Comparison of ENCODE assay signal across 31 cellular contexts in genomic region chr1:111836111-111836510, GRCh38.
A peak's percentile ranks its signal among the peaks of the same experiment; 100 is the strongest.
DNase-seq lines count a peak whose midpoint lies in the region; ATAC-seq and TF ChIP-seq lines count a peak whose summit lies in the region.
"Had no signal": no experiment of that assay in that cellular context is flagged by ENCODE, and none has a peak within 500 bp of the region (broad histone marks: within the 10 kb centered on the region; RNA-seq: fewer than 3 reads in every experiment).

No MANE protein-coding gene starts in this region.

- WGBS in right cardiac atrium, result 94% methylated on average over 7 of the region's 7 CpGs
- WGBS in spleen, 5 donors, result 93 to 97% (median 96%) methylated on average over 7 of the region's 7 CpGs

- H3K4me1 ChIP-seq in right cardiac atrium (ENCODE audit: control insufficient read depth, insufficient read depth, low read length) (no peaks in the 10 kb centered on the region), spleen (no peaks in the 10 kb centered on the region)
- H3K4me1 ChIP-seq: A549; BE2C; BLaER1; BLaER1 treated with 17β-estradiol and CSF1 and Interleukin-3, amounts not matched to agents 10 nM and 100 nM; Caco-2 had no signal

- intact Hi-C loops in cardiac septum (cut with DNase I) (no loop called here), right cardiac atrium (cut with DNase I) (no loop called here), spleen (cut with DNase I; ENCODE audit: low total_unique reads) (no loop called here)

- H3K9me3 ChIP-seq in right cardiac atrium (ENCODE audit: control insufficient read depth, low read length) (no peaks in the 10 kb centered on the region), spleen (no peaks in the 10 kb centered on the region)
- H3K9me3 ChIP-seq: A549; BE2C; BLaER1; BLaER1 treated with 17β-estradiol and CSF1 and Interleukin-3, amounts not matched to agents 10 nM and 100 nM; Caco-2 had no signal

- no peaks in the 10 kb centered on the region for H3K36me3 ChIP-seq in spleen
- H3K36me3 ChIP-seq: BE2C; BLaER1; BLaER1 treated with 17β-estradiol and CSF1 and Interleukin-3, amounts not matched to agents 10 nM and 100 nM had no signal

- DNase-seq in cardiac septum (ENCODE audit: low spot score) (peak; percentile 70), right cardiac atrium (no peak), mesenteric fat pad (ENCODE audit: low spot score) (peak; percentile 73), spleen (peak; percentile 42), germinal center (ENCODE audit: low spot score) (no peak)
- DNase-seq: 8988T; ACHN; AML-193; BE2C; C1 segment of cervical spinal cord; Caco-2; Calu3; CD4-positive, alpha-beta memory T cell; CD4-positive, alpha-beta T cell; CD4-positive, CD25-positive, alpha-beta regulatory T cell; CD8-positive, alpha-beta memory T cell; CD8-positive, alpha-beta T cell; COR-L47; DMS 273 treated with DMSO at 0.1 percent for 48 hours; DMS153; DMS53; DMS79; DMS79 treated with DMSO at 0.1 percent for 48 hours; DND-41; EL had no signal

- H3K4me3 ChIP-seq in right cardiac atrium (ENCODE audit: low read length), result no peak overlapping the region
- H3K4me3 ChIP-seq in spleen, result no peak overlapping the region
- H3K4me3 ChIP-seq: A549; BLaER1; BLaER1 treated with 17β-estradiol and CSF1 and Interleukin-3, amounts not matched to agents 10 nM and 100 nM had no signal

- no peak for ATAC-seq in right cardiac atrium
- ATAC-seq in HG03039 (IDR thresholded peaks at IDR 0.05; ENCODE audit: unreplicated experiment), result no peak
- ATAC-seq: A549; CD8-positive, alpha-beta T cell had no signal

- no peak for TF ChIP-seq CTCF in spleen (IDR thresholded peaks at IDR 0.05 in 8 of 11, conservative IDR thresholded peaks at IDR 0.05 in 3 of 11)

- H3K27me3 ChIP-seq in right cardiac atrium (ENCODE audit: control insufficient read depth, insufficient read depth), result no peaks in the 10 kb centered on the region
- peaks cover 0 to 4% (median 0%) of the 10 kb centered on the region in 7 donors for H3K27me3 ChIP-seq in spleen (replicated peaks in 1 of 7)
- H3K27me3 ChIP-seq: BE2C; BLaER1; BLaER1 treated with 17β-estradiol and CSF1 and Interleukin-3, amounts not matched to agents 10 nM and 100 nM had no signal

- H3K27ac ChIP-seq in right cardiac atrium (ENCODE audit: low read length) (no peak overlapping the region), spleen (no peak overlapping the region)
- H3K27ac ChIP-seq: 22Rv1; A549; BLaER1; BLaER1 treated with 17β-estradiol and CSF1 and Interleukin-3, amounts not matched to agents 10 nM and 100 nM; C4-2B had no signal

- TF ChIP-seq POLR2A in spleen (IDR thresholded peaks at IDR 0.05), result no peak

Comparison
In these comparisons a context has a peak if more than half of its experiments do, and no peak if none do; other contexts are left out.
1. DNase-seq: peak in cardiac septum (single experiment), mesenteric fat pad (single experiment) and spleen (single experiment); none in right cardiac atrium (0 of 3) and germinal center (single experiment).